In the genomic region with DNA sequence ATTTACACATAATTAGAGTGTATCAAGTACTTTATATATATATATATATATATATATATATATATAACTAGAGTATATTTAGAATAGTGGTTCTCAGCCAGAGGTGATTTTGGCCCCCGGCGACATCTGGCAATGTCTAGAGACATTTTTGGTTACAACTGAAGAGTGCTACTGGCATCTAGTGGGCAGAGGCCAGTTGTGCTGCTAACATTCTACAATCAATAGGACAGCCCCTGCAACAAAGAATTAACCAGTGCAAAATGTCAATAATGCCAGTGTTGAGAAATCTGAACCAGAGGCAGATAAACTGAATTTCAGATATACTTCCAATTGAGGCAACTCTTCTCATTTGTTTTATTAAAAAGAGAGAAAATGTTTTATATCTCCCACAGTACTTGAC, we compare ENCODE assay signal across 9 cellular contexts. TPM values are rescaled to one million over a fixed set of nuclear protein-coding genes. Genes with fewer than 3 reads are reported as not detected.
DNase-seq lines count a peak whose midpoint lies in the region; ATAC-seq and TF ChIP-seq lines count a peak whose summit lies in the region.
"Had no signal": no experiment of that assay in that cellular context is flagged by ENCODE, and none has a peak within 500 bp of the region (broad histone marks: within the 10 kb centered on the region; RNA-seq: fewer than 3 reads in every experiment).

No MANE protein-coding gene starts in this region.

- DNase-seq in D341Med (ENCODE audit: low spot score), result peak; percentile 51
- peak; percentile 61 for DNase-seq in globus pallidus (ENCODE audit: low spot score)
- DNase-seq in stromal cell of bone marrow (ENCODE audit: low read depth), result peak; percentile 19
- DNase-seq in cerebellum (ENCODE audit: low spot score), result no peak
- DNase-seq in DMS153 (lab: John Stamatoyannopoulos, UW), result no peak

- ATAC-seq in GM18870 (IDR thresholded peaks at IDR 0.05; ENCODE audit: unreplicated experiment) (peak; percentile 76), HG03460 (IDR thresholded peaks at IDR 0.05; ENCODE audit: unreplicated experiment) (peak; percentile 77)

- TF ChIP-seq CTCF in WI38 (IDR thresholded peaks at IDR 0.05; ENCODE audit: low read depth, low read length), result peak; percentile 17; the same call in 1 of the 2 replicates

- no peak overlapping the region for H3K4me3 ChIP-seq in WI38 (ENCODE audit: low read depth, low read length)
- H3K4me3 ChIP-seq: SK-N-MC had no signal

RNA-seq across cellular contexts. Expression of a gene that starts 8.9 kb away (rescaled TPM):
- total RNA-seq in cerebellum, result 47.6 TPM

Comparison
In these comparisons a context has a peak if more than half of its experiments do, and no peak if none do; other contexts are left out.
1. DNase-seq: peak in D341Med (single experiment), globus pallidus (single experiment) and stromal cell of bone marrow (single experiment); none in cerebellum (single experiment) and DMS153 (single experiment).